9 cellular contexts compared by ENCODE assay signal in genomic region chr12:113298861-113299545, GRCh38. TPM values are rescaled to one million over a fixed set of nuclear protein-coding genes. Genes with fewer than 3 reads are reported as not detected.
DNase-seq lines count a peak whose midpoint lies in the region; ATAC-seq, FAIRE-seq and TF ChIP-seq lines count a peak whose summit lies in the region.
"Had no signal": no experiment of that assay in that cellular context is flagged by ENCODE, and none has a peak within 500 bp of the region (broad histone marks: within the 10 kb centered on the region; RNA-seq: fewer than 3 reads in every experiment).

No MANE protein-coding gene starts in this region.

- H3K9me3 ChIP-seq in astrocyte (ENCODE audit: insufficient read depth, low read depth, low read length) (no peaks in the 10 kb centered on the region), iPS-15b (ENCODE audit: control insufficient read depth, insufficient read depth, low read length) (no peaks in the 10 kb centered on the region), stomach (no peaks in the 10 kb centered on the region)

- H3K36me3 ChIP-seq in astrocyte (ENCODE audit: insufficient read depth, low read length) = no peaks in the 10 kb centered on the region
- H3K36me3 ChIP-seq in iPS-15b (ENCODE audit: control insufficient read depth, insufficient read depth, low read length) = peaks cover 3% of the 10 kb centered on the region
- peaks cover 27 to 87% (median 78%) of the 10 kb centered on the region in 4 donors for H3K36me3 ChIP-seq in stomach

- H3K79me2 ChIP-seq in astrocyte (ENCODE audit: insufficient read depth, low read length) = no peaks in the 10 kb centered on the region

- H3K4me3 ChIP-seq in astrocyte (ENCODE audit: insufficient read depth, low read depth, low read length) (no peak overlapping the region), iPS-15b (ENCODE audit: low read depth, low read length) (no peak overlapping the region), stomach (no peak overlapping the region)

- H3K4me2 ChIP-seq in astrocyte (ENCODE audit: low read length) = peak overlapping the region; percentile 55

- peak overlapping the region; percentile 96 for H3K27ac Mint-ChIP-seq in HFFc6
- H3K27ac Mint-ChIP-seq in astrocyte (ENCODE audit: unreplicated experiment) = peak overlapping the region; percentile 75
- H3K27ac Mint-ChIP-seq: activated CD4-positive, alpha-beta memory T cell treated with anti-CD3 and anti-CD28 coated beads, Interleukin-2, amount 10 ng/mL, durations not matched to agents 7 days and 5 days had no signal

- peaks cover 20% of the 10 kb centered on the region for H3K4me1 Mint-ChIP-seq in HFFc6 (ENCODE audit: low read depth)
- peaks cover 13% of the 10 kb centered on the region for H3K4me1 Mint-ChIP-seq in astrocyte (ENCODE audit: low read depth, unreplicated experiment)

- H2AFZ ChIP-seq in astrocyte (ENCODE audit: low read depth, low read length) = peak overlapping the region; percentile 61

- no peak overlapping the region; the same call in none of the 2 replicates for H3K4me3 Mint-ChIP-seq in HFFc6
- no peak overlapping the region for H3K4me3 Mint-ChIP-seq in astrocyte (ENCODE audit: unreplicated experiment)
- H3K4me3 Mint-ChIP-seq: activated CD4-positive, alpha-beta memory T cell treated with anti-CD3 and anti-CD28 coated beads, Interleukin-2, amount 10 ng/mL, durations not matched to agents 7 days and 5 days had no signal

- H3K27me3 ChIP-seq in astrocyte (ENCODE audit: insufficient read depth, low read length) (no peaks in the 10 kb centered on the region), iPS-15b (ENCODE audit: control insufficient read depth, insufficient read depth, low read length) (no peaks in the 10 kb centered on the region), stomach (no peaks in the 10 kb centered on the region)

- H3K4me1 ChIP-seq in astrocyte (ENCODE audit: insufficient read depth, low read length) (peaks cover 14% of the 10 kb centered on the region), iPS-15b (ENCODE audit: control insufficient read depth, insufficient read depth, low read length) (peaks cover 4% of the 10 kb centered on the region), stomach (peaks cover 5 to 24% (median 13%) of the 10 kb centered on the region in 4 donors)

- no peak for TF ChIP-seq EP300 in stomach (IDR thresholded peaks at IDR 0.05)

- no peaks in the 10 kb centered on the region; the same call in 1 of the 2 replicates for H3K27me3 Mint-ChIP-seq in HFFc6 (ENCODE audit: insufficient read depth)
- H3K27me3 Mint-ChIP-seq in astrocyte (ENCODE audit: low read depth, unreplicated experiment) = no peaks in the 10 kb centered on the region
- H3K27me3 Mint-ChIP-seq: activated CD4-positive, alpha-beta memory T cell treated with anti-CD3 and anti-CD28 coated beads, Interleukin-2, amount 10 ng/mL, durations not matched to agents 7 days and 5 days had no signal

- ATAC-seq in HG03457 (IDR thresholded peaks at IDR 0.05; ENCODE audit: unreplicated experiment) = no peak

- TF ChIP-seq CTCF in HFFc6 (IDR thresholded peaks at IDR 0.05) (no peak), astrocyte (IDR thresholded peaks at IDR 0.05; ENCODE audit: insufficient read depth, low read depth, low read length) (no peak), stomach (IDR thresholded peaks at IDR 0.05) (no peak)

- intact Hi-C loops in stomach (cut with DNase I; ENCODE audit: low total_unique reads) = no loop called here

- peak overlapping the region; percentile 42 for H3K9ac ChIP-seq in astrocyte (ENCODE audit: low read length)
- H3K9ac ChIP-seq in iPS-15b (ENCODE audit: low read depth, low read length) = peak overlapping the region; percentile 57

- H3K36me3 Mint-ChIP-seq in HFFc6 (ENCODE audit: low read depth) (no peaks in the 10 kb centered on the region), astrocyte (ENCODE audit: low read depth, unreplicated experiment) (peaks cover 15% of the 10 kb centered on the region)

- TF ChIP-seq POLR2A in stomach (IDR thresholded peaks at IDR 0.05) (no peak), GM12891 (IDR thresholded peaks at IDR 0.05; ENCODE audit: low read depth, low read length) (no peak)

- H3K9me3 Mint-ChIP-seq in HFFc6 (no peaks in the 10 kb centered on the region), astrocyte (ENCODE audit: unreplicated experiment) (no peaks in the 10 kb centered on the region)
- H3K9me3 Mint-ChIP-seq: activated CD4-positive, alpha-beta memory T cell treated with anti-CD3 and anti-CD28 coated beads, Interleukin-2, amount 10 ng/mL, durations not matched to agents 7 days and 5 days had no signal

- 67 to 82% (median 80%) methylated on average over 18 to 20 of the region's 20 CpGs for WGBS in stomach, 5 donors

- FAIRE-seq in astrocyte (lab: Jason Lieb, UNC) (no peak), GM12891 (lab: Jason Lieb, UNC) (no peak)

- DNase-seq in HFFc6 (no peak), astrocyte (ENCODE audit: low read depth) (peak; percentile 12), stomach (no peak), NCI-H226 (no peak), NOMO-1 treated with DMSO at 0.1 percent for 48 hours (lab: John Stamatoyannopoulos, UW; ENCODE audit: unreplicated experiment) (no peak), GM12891 (ENCODE audit: insufficient read length, low spot score) (no peak)
- DNase-seq: activated CD4-positive, alpha-beta memory T cell treated with anti-CD3 and anti-CD28 coated beads, Interleukin-2, amount 10 ng/mL, durations not matched to agents 7 days and 5 days had no signal

- H3K27ac ChIP-seq in astrocyte (ENCODE audit: low read depth, low read length) (peak overlapping the region; percentile 62), stomach (peak overlapping the region in 4 of 5 donors; percentile 35 to 62 (median 50))

- no peaks in the 10 kb centered on the region for H4K20me1 ChIP-seq in astrocyte (ENCODE audit: insufficient read depth, low read length)

TF ChIP-seq in GM12891, 5 proteins besides CTCF, POLR2A, EP300 and RAD21:
- TF ChIP-seq PAX5 (IDR thresholded peaks at IDR 0.05; ENCODE audit: insufficient read depth, low read length, severe bottlenecking) = no peak
- no peak for TF ChIP-seq POLR2AphosphoS5 (IDR thresholded peaks at IDR 0.05; ENCODE audit: low read depth, low read length)
- no peak for TF ChIP-seq SPI1 (IDR thresholded peaks at IDR 0.05; ENCODE audit: low read depth, low read length)
- TF ChIP-seq POU2F2 (IDR thresholded peaks at IDR 0.05; ENCODE audit: low read depth, low read length) = no peak
- TF ChIP-seq TAF1 (IDR thresholded peaks at IDR 0.05; ENCODE audit: low read depth, low read length) = no peak

RNA-seq across cellular contexts. Expression of gene SLC8B1, which starts 35.9 kb away (rescaled TPM):
- 1 to 10 TPM; 5.8 to 6.7 (median 6.3) TPM for total RNA-seq in HFFc6 (2021; fragmentation: NEBNext Ultra II Directional; extraction: Animal tissue kit (Norgen Biotek cat#: 25700))
- total RNA-seq in astrocyte = 8.6 and 8.7 TPM in 2 replicates
- 100 to 1,000 TPM in 1 of 5 donors, 10 to 100 TPM in 4; 16.5 to 167 (median 49.8) TPM for total RNA-seq in stomach
- 10 to 100 TPM in 2 of 3 donors, 1 to 10 TPM in 1; 9.0 to 19.7 (median 13.8) TPM for polyA plus RNA-seq in stomach
- 2.4 TPM for polyA plus RNA-seq in GM12891 (2012; ENCODE audit: low read depth, missing spikeins)

RNA-seq across cellular contexts. Expression of gene PLBD2, which starts 59.4 kb away (rescaled TPM):
- total RNA-seq in HFFc6 (2021; fragmentation: NEBNext Ultra II Directional; extraction: Animal tissue kit (Norgen Biotek cat#: 25700)) = 10 to 100 TPM; 49.8 to 64.3 (median 54.6) TPM
- total RNA-seq in astrocyte = 52.2 and 59.0 TPM in 2 replicates
- total RNA-seq in stomach = 10 to 100 TPM in 3 of 5 donors, 1 to 10 TPM in 2; 2.7 to 32.4 (median 18.1) TPM
- polyA plus RNA-seq in stomach = 1 to 10 TPM; 5.2 to 8.2 (median 8.2) TPM
- 6.1 TPM for polyA plus RNA-seq in GM12891 (2012; ENCODE audit: low read depth, missing spikeins)
